ENCODE assay signal across 1 cellular context in the genomic region with DNA sequence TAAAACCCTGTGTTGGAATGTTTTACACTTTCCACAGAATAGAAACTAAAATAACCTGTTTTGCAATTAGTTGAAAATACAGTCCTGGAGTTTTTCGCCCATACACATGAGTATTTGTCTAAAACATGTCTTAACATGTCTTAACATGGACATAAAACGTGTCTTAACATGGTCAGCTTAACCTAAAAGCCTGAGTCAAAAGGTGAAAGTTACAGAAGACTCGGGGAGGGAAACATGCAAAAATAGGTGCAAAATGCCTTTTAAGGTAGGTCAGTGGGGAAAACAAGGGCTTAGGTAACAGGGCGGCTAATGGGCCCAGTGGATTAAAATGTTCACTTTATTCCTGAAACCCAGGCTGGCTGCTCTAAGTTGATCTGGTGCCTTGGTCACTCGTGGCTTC.
TF ChIP-seq lines count a peak whose summit lies in the region.

No MANE protein-coding gene starts in this region.

TF ChIP-seq in WTC11, 78 proteins besides CTCF, POLR2A, EP300 and RAD21:
- TF ChIP-seq GRHL2 (CRISPR knock-in tag; IDR thresholded peaks at IDR 0.05; ENCODE audit: insufficient replicate concordance, severe bottlenecking) (no peak), FOXJ3 (CRISPR knock-in tag; IDR thresholded peaks at IDR 0.05; ENCODE audit: borderline replicate concordance) (no peak), ZNF425 (CRISPR knock-in tag; conservative IDR thresholded peaks at IDR 0.05) (no peak), ESRRA (CRISPR knock-in tag; IDR thresholded peaks at IDR 0.05; ENCODE audit: borderline replicate concordance) (no peak), ZNF138 (CRISPR knock-in tag; conservative IDR thresholded peaks at IDR 0.05) (no peak), ZNF281 (CRISPR knock-in tag; IDR thresholded peaks at IDR 0.05) (no peak), ZNF121 (CRISPR knock-in tag; IDR thresholded peaks at IDR 0.05) (no peak), IRF2 (CRISPR knock-in tag; IDR thresholded peaks at IDR 0.05; ENCODE audit: borderline replicate concordance, low read depth) (no peak), ZBTB21 (CRISPR knock-in tag; IDR thresholded peaks at IDR 0.05; ENCODE audit: borderline replicate concordance) (no peak), MLX (CRISPR knock-in tag; IDR thresholded peaks at IDR 0.05) (no peak), NR2C2 (CRISPR knock-in tag; IDR thresholded peaks at IDR 0.05) (no peak), NFE2L1 (CRISPR knock-in tag; IDR thresholded peaks at IDR 0.05) (no peak), CREM (CRISPR knock-in tag; IDR thresholded peaks at IDR 0.05) (no peak), ZNF219 (CRISPR knock-in tag; IDR thresholded peaks at IDR 0.05; ENCODE audit: borderline replicate concordance) (no peak), ETV6 (CRISPR knock-in tag; IDR thresholded peaks at IDR 0.05) (no peak)
